Comparison of ENCODE assay signal across 1 cellular context in genomic region chr2:9674931-9675330, GRCh38.
TF ChIP-seq lines count a peak whose summit lies in the region.

No MANE protein-coding gene starts in this region.

TF ChIP-seq in GM23338, 12 proteins besides CTCF, POLR2A, EP300 and RAD21:
- no peak for TF ChIP-seq ETS1 (IDR thresholded peaks at IDR 0.05)
- TF ChIP-seq NANOG (IDR thresholded peaks at IDR 0.05; ENCODE audit: borderline replicate concordance) = no peak
- TF ChIP-seq ZNF331 (CRISPR knock-in tag; IDR thresholded peaks at IDR 0.05; ENCODE audit: low read depth) = no peak
- TF ChIP-seq JUNB (IDR thresholded peaks at IDR 0.05; ENCODE audit: unreplicated experiment) = no peak
- no peak for TF ChIP-seq REST (IDR thresholded peaks at IDR 0.05; ENCODE audit: unreplicated experiment)
- TF ChIP-seq ZNF462 (CRISPR knock-in tag; IDR thresholded peaks at IDR 0.05) = no peak
- no peak for TF ChIP-seq ZNF114 (CRISPR knock-in tag; IDR thresholded peaks at IDR 0.05)
- no peak for TF ChIP-seq EZH2 (IDR thresholded peaks at IDR 0.05; ENCODE audit: low read depth, unreplicated experiment)
- TF ChIP-seq EZH2phosphoT487 (IDR thresholded peaks at IDR 0.05; ENCODE audit: unreplicated experiment) = no peak
- no peak for TF ChIP-seq STAT1 (IDR thresholded peaks at IDR 0.05; ENCODE audit: unreplicated experiment)
- no peak for TF ChIP-seq CREB1 (CRISPR knock-in tag; IDR thresholded peaks at IDR 0.05; ENCODE audit: low read depth)
